ENCODE assay signal across 1 cellular context in the genomic region with DNA sequence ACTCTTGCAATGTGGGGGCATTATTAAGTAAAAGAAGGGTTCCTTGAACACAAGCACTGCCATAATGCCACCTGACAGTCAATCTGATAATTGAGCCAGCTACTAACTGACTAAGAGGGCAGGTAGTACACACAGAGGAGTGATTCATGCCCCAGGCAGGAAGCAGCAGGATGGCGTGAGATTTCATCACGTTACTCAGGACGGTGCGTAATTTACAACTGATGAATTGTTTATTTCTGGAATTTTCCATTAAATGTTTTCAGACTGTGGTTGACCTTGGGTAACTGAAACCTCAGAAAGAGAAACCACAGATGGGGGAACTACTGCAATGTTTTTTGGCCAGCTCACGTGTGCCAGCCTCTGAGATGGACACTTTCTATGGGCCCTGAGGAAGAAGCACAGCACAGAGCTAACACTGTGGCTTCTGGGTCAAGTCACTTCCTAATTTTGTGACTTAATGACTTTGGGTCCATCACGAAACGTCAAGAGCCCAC.
TF ChIP-seq lines count a peak whose summit lies in the region.

No MANE protein-coding gene starts in this region.

TF ChIP-seq in K562, 482 proteins besides CTCF, POLR2A, EP300 and RAD21 (continued from another document and continues in another):
- TF ChIP-seq, protein P1, sequence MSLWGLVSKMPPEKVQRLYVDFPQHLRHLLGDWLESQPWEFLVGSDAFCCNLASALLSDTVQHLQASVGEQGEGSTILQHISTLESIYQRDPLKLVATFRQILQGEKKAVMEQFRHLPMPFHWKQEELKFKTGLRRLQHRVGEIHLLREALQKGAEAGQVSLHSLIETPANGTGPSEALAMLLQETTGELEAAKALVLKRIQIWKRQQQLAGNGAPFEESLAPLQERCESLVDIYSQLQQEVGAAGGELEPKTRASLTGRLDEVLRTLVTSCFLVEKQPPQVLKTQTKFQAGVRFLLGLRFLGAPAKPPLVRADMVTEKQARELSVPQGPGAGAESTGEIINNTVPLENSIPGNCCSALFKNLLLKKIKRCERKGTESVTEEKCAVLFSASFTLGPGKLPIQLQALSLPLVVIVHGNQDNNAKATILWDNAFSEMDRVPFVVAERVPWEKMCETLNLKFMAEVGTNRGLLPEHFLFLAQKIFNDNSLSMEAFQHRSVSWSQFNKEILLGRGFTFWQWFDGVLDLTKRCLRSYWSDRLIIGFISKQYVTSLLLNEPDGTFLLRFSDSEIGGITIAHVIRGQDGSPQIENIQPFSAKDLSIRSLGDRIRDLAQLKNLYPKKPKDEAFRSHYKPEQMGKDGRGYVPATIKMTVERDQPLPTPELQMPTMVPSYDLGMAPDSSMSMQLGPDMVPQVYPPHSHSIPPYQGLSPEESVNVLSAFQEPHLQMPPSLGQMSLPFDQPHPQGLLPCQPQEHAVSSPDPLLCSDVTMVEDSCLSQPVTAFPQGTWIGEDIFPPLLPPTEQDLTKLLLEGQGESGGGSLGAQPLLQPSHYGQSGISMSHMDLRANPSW (CRISPR knock-in tag; IDR thresholded peaks at IDR 0.05): no peak
- no peak for TF ChIP-seq ZNF41 (CRISPR knock-in tag; conservative IDR thresholded peaks at IDR 0.05)
- TF ChIP-seq ZNF785 (CRISPR knock-in tag; IDR thresholded peaks at IDR 0.05): no peak
- TF ChIP-seq BACH1 (tag; IDR thresholded peaks at IDR 0.05): 0 out of 2 replicates have a peak, but pooled peaks have one; percentile 16
- no peak for TF ChIP-seq NRF1 (conservative IDR thresholded peaks at IDR 0.05 in 1 of 2, IDR thresholded peaks at IDR 0.05 in 1 of 2)
- no peak for TF ChIP-seq ZZZ3 (IDR thresholded peaks at IDR 0.05)
- TF ChIP-seq, protein P2, sequence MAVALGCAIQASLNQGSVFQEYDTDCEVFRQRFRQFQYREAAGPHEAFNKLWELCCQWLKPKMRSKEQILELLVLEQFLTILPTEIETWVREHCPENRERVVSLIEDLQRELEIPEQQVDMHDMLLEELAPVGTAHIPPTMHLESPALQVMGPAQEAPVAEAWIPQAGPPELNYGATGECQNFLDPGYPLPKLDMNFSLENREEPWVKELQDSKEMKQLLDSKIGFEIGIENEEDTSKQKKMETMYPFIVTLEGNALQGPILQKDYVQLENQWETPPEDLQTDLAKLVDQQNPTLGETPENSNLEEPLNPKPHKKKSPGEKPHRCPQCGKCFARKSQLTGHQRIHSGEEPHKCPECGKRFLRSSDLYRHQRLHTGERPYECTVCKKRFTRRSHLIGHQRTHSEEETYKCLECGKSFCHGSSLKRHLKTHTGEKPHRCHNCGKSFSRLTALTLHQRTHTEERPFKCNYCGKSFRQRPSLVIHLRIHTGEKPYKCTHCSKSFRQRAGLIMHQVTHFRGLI (CRISPR knock-in tag; IDR thresholded peaks at IDR 0.05): no peak
- no peak for TF ChIP-seq ZNF717 (CRISPR knock-in tag; IDR thresholded peaks at IDR 0.05)
- TF ChIP-seq, protein P3, sequence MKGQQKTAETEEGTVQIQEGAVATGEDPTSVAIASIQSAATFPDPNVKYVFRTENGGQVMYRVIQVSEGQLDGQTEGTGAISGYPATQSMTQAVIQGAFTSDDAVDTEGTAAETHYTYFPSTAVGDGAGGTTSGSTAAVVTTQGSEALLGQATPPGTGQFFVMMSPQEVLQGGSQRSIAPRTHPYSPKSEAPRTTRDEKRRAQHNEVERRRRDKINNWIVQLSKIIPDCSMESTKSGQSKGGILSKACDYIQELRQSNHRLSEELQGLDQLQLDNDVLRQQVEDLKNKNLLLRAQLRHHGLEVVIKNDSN (CRISPR knock-in tag; IDR thresholded peaks at IDR 0.05): no peak
- no peak for TF ChIP-seq POLR2AphosphoS2 (IDR thresholded peaks at IDR 0.05; ENCODE audit: low read length)
- no peak for TF ChIP-seq SP2 (IDR thresholded peaks at IDR 0.05; ENCODE audit: extremely low read depth, low read depth, low read length, poor library complexity, severe bottlenecking)
- no peak for TF ChIP-seq SMC3 (conservative IDR thresholded peaks at IDR 0.05; ENCODE audit: insufficient read depth, low read depth, low read length)
- no peak for TF ChIP-seq ZBTB8A (IDR thresholded peaks at IDR 0.05; ENCODE audit: partially characterized antibody)
- TF ChIP-seq SREBF2 (CRISPR knock-in tag; IDR thresholded peaks at IDR 0.05): no peak
- no peak for TF ChIP-seq RBM39 (optimal IDR thresholded peaks at IDR 0.05; ENCODE audit: low read depth, low read length)
- no peak for TF ChIP-seq SMARCB1 (IDR thresholded peaks at IDR 0.05; ENCODE audit: insufficient read length, low read depth)
- no peak for TF ChIP-seq STAG1 (CRISPR knock-in tag; IDR thresholded peaks at IDR 0.05; ENCODE audit: borderline replicate concordance)
- no peak for TF ChIP-seq FOXJ2 (tag; IDR thresholded peaks at IDR 0.05)
- TF ChIP-seq, protein P4, sequence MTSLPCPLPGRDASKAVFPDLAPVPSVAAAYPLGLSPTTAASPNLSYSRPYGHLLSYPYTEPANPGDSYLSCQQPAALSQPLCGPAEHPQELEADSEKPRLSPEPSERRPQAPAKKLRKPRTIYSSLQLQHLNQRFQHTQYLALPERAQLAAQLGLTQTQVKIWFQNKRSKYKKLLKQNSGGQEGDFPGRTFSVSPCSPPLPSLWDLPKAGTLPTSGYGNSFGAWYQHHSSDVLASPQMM (CRISPR knock-in tag; IDR thresholded peaks at IDR 0.05): no peak
- TF ChIP-seq TAL1 (IDR thresholded peaks at IDR 0.05): no peak
- TF ChIP-seq NFIC (IDR thresholded peaks at IDR 0.05): no peak
- TF ChIP-seq KAT8 (IDR thresholded peaks at IDR 0.05; ENCODE audit: low read depth): no peak
- TF ChIP-seq, protein P5, sequence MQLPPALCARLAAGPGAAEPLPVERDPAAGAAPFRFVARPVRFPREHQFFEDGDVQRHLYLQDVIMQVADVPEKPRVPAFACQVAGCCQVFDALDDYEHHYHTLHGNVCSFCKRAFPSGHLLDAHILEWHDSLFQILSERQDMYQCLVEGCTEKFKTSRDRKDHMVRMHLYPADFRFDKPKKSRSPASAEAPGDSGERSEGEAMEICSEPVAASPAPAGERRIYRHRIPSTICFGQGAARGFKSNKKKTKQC (CRISPR knock-in tag; IDR thresholded peaks at IDR 0.05): no peak
- TF ChIP-seq ZNF76 (CRISPR knock-in tag; IDR thresholded peaks at IDR 0.05; ENCODE audit: borderline replicate concordance): no peak
- no peak for TF ChIP-seq FOXM1 (IDR thresholded peaks at IDR 0.05; ENCODE audit: low read depth)
- TF ChIP-seq FOXM1 (CRISPR knock-in tag; IDR thresholded peaks at IDR 0.05; ENCODE audit: low read depth): no peak
- TF ChIP-seq PPARD (CRISPR knock-in tag; IDR thresholded peaks at IDR 0.05): no peak
- TF ChIP-seq FOXJ3 (CRISPR knock-in tag; IDR thresholded peaks at IDR 0.05): no peak
- TF ChIP-seq SMAD4 (CRISPR knock-in tag; conservative IDR thresholded peaks at IDR 0.05): 0 out of 2 replicates have a peak, but pooled peaks have one; percentile 15
- peak; percentile 68 for TF ChIP-seq ESRRA (IDR thresholded peaks at IDR 0.05; ENCODE audit: borderline replicate concordance, low read depth)
- TF ChIP-seq, protein P6, sequence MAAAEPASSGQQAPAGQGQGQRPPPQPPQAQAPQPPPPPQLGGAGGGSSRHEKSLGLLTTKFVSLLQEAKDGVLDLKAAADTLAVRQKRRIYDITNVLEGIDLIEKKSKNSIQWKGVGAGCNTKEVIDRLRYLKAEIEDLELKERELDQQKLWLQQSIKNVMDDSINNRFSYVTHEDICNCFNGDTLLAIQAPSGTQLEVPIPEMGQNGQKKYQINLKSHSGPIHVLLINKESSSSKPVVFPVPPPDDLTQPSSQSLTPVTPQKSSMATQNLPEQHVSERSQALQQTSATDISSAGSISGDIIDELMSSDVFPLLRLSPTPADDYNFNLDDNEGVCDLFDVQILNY (CRISPR knock-in tag; IDR thresholded peaks at IDR 0.05): no peak
- no peak for TF ChIP-seq KDM2B (CRISPR knock-in tag; IDR thresholded peaks at IDR 0.05)
- TF ChIP-seq, protein P7, sequence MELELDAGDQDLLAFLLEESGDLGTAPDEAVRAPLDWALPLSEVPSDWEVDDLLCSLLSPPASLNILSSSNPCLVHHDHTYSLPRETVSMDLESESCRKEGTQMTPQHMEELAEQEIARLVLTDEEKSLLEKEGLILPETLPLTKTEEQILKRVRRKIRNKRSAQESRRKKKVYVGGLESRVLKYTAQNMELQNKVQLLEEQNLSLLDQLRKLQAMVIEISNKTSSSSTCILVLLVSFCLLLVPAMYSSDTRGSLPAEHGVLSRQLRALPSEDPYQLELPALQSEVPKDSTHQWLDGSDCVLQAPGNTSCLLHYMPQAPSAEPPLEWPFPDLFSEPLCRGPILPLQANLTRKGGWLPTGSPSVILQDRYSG (tag; conservative IDR thresholded peaks at IDR 0.05; ENCODE audit: low read depth): no peak
- TF ChIP-seq RBM22 (IDR thresholded peaks at IDR 0.05; ENCODE audit: low read depth, low read length, poor library complexity, severe bottlenecking): no peak
- TF ChIP-seq ILK (tag; IDR thresholded peaks at IDR 0.05; ENCODE audit: borderline replicate concordance, low read depth): no peak
- TF ChIP-seq EGR1 (conservative IDR thresholded peaks at IDR 0.05): no peak
- no peak for TF ChIP-seq TAF7 (tag; IDR thresholded peaks at IDR 0.05)
- TF ChIP-seq RBM14 (IDR thresholded peaks at IDR 0.05; ENCODE audit: borderline replicate concordance, insufficient read depth, low read depth, low read length): no peak
- TF ChIP-seq MEIS2 (IDR thresholded peaks at IDR 0.05; ENCODE audit: partially characterized antibody): peak; percentile 78
- no peak for TF ChIP-seq ZNF79 (CRISPR knock-in tag; IDR thresholded peaks at IDR 0.05; ENCODE audit: low read depth)
- no peak for TF ChIP-seq KAT7 (CRISPR knock-in tag; IDR thresholded peaks at IDR 0.05; ENCODE audit: borderline replicate concordance)
- TF ChIP-seq ZBTB17 (CRISPR knock-in tag; IDR thresholded peaks at IDR 0.05): no peak
- TF ChIP-seq, protein P8, sequence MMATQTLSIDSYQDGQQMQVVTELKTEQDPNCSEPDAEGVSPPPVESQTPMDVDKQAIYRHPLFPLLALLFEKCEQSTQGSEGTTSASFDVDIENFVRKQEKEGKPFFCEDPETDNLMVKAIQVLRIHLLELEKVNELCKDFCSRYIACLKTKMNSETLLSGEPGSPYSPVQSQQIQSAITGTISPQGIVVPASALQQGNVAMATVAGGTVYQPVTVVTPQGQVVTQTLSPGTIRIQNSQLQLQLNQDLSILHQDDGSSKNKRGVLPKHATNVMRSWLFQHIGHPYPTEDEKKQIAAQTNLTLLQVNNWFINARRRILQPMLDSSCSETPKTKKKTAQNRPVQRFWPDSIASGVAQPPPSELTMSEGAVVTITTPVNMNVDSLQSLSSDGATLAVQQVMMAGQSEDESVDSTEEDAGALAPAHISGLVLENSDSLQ (IDR thresholded peaks at IDR 0.05): 0 out of 2 replicates have a peak, but pooled peaks have one; percentile 10
- peak; percentile 37; the same call in 1 of the 2 replicates for TF ChIP-seq SMARCA4 (IDR thresholded peaks at IDR 0.05)
- TF ChIP-seq BDP1 (IDR thresholded peaks at IDR 0.05; ENCODE audit: insufficient read depth, insufficient read length): no peak
- TF ChIP-seq, protein P9, sequence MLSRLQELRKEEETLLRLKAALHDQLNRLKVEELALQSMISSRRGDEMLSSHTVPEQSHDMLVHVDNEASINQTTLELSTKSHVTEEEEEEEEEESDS (CRISPR knock-in tag; IDR thresholded peaks at IDR 0.05): no peak
- TF ChIP-seq, protein P10, sequence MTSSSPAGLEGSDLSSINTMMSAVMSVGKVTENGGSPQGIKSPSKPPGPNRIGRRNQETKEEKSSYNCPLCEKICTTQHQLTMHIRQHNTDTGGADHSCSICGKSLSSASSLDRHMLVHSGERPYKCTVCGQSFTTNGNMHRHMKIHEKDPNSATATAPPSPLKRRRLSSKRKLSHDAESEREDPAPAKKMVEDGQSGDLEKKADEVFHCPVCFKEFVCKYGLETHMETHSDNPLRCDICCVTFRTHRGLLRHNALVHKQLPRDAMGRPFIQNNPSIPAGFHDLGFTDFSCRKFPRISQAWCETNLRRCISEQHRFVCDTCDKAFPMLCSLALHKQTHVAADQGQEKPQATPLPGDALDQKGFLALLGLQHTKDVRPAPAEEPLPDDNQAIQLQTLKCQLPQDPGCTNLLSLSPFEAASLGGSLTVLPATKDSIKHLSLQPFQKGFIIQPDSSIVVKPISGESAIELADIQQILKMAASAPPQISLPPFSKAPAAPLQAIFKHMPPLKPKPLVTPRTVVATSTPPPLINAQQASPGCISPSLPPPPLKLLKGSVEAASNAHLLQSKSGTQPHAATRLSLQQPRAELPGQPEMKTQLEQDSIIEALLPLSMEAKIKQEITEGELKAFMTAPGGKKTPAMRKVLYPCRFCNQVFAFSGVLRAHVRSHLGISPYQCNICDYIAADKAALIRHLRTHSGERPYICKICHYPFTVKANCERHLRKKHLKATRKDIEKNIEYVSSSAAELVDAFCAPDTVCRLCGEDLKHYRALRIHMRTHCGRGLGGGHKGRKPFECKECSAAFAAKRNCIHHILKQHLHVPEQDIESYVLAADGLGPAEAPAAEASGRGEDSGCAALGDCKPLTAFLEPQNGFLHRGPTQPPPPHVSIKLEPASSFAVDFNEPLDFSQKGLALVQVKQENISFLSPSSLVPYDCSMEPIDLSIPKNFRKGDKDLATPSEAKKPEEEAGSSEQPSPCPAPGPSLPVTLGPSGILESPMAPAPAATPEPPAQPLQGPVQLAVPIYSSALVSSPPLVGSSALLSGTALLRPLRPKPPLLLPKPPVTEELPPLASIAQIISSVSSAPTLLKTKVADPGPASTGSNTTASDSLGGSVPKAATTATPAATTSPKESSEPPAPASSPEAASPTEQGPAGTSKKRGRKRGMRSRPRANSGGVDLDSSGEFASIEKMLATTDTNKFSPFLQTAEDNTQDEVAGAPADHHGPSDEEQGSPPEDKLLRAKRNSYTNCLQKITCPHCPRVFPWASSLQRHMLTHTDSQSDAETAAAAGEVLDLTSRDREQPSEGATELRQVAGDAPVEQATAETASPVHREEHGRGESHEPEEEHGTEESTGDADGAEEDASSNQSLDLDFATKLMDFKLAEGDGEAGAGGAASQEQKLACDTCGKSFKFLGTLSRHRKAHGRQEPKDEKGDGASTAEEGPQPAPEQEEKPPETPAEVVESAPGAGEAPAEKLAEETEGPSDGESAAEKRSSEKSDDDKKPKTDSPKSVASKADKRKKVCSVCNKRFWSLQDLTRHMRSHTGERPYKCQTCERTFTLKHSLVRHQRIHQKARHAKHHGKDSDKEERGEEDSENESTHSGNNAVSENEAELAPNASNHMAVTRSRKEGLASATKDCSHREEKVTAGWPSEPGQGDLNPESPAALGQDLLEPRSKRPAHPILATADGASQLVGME (CRISPR knock-in tag; IDR thresholded peaks at IDR 0.05): no peak
- TF ChIP-seq HDAC1 (IDR thresholded peaks at IDR 0.05): no peak
- 0 out of 2 replicates have a peak, but pooled peaks have one; percentile 42 for TF ChIP-seq CEBPG (CRISPR knock-in tag; IDR thresholded peaks at IDR 0.05)
- peak; percentile 83 to 97 for TF ChIP-seq CEBPG (tag; conservative IDR thresholded peaks at IDR 0.05 in 1 of 2, IDR thresholded peaks at IDR 0.05 in 1 of 2)
- TF ChIP-seq LCOR (CRISPR knock-in tag; IDR thresholded peaks at IDR 0.05): no peak
- peak; percentile 55; the same call in 1 of the 2 replicates for TF ChIP-seq ZEB2 (IDR thresholded peaks at IDR 0.05)
- TF ChIP-seq ZNF239 (CRISPR knock-in tag; IDR thresholded peaks at IDR 0.05): no peak
- TF ChIP-seq MTF1 (CRISPR knock-in tag; IDR thresholded peaks at IDR 0.05; ENCODE audit: borderline replicate concordance): no peak
